Comparison of ENCODE assay signal across 8 cellular contexts in the genomic region with DNA sequence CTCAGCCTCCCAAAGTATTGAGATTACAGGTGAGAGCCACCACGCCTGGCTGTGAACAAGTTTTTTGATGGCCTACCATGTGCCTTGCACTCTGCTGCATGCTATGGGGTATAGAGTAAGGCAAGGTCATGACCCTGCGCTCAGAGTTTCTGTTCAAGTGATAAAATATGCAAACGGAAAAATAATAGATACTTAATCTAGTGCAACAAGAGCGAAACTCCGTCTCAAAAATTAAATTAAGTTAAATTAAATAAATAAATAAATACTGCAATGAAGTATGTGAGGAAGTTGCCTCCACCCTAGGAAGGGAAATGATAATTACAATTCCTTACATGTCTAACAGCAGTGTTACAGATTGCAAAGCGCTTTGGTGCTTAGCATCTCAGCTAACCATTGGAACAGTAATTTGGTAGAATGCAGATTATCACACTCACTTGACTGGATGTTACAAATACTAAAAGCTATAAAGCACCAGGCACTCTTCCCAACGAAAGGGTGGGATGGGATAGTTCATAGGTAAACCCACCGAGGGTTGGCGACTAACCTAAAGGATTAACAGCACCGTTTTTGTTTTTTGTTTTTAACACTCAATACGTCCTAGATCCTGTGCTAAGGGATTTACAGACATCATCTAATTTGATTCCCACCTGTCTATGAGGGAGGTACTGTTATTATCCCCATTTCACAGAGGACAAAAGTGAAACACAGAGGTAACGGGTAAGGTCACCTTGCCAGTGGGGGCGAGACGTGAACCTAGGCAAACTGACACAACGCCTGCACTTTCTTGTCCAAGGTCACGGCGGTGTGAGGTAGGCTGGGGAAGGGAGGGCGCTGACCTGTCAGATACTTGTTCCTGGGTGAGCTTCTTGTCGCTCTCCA. TPM values are rescaled to one million over a fixed set of nuclear protein-coding genes. Genes with fewer than 3 reads are reported as not detected.
DNase-seq lines count a peak whose midpoint lies in the region; FAIRE-seq and TF ChIP-seq lines count a peak whose summit lies in the region.
"Had no signal": no experiment of that assay in that cellular context is flagged by ENCODE, and none has a peak within 500 bp of the region (broad histone marks: within the 10 kb centered on the region; RNA-seq: fewer than 3 reads in every experiment).

No MANE protein-coding gene starts in this region.

- H3K27ac Mint-ChIP-seq in activated T-helper 2 cell treated with anti-CD3 and anti-CD28 coated beads, Interferon-gamma antibody, Interleukin-2, Interleukin-4, amounts not matched to agents 10 μg/mL and 5 μg/mL and 100 μg/mL, durations not matched to agents 14 hours and 24 hours and 36 hours: peak overlapping the region; percentile 99

- peaks cover 25% of the 10 kb centered on the region for H3K4me1 Mint-ChIP-seq in activated T-helper 2 cell treated with anti-CD3 and anti-CD28 coated beads, Interferon-gamma antibody, Interleukin-2, Interleukin-4, amounts not matched to agents 10 μg/mL and 5 μg/mL and 100 μg/mL, durations not matched to agents 14 hours and 24 hours and 36 hours (ENCODE audit: low read depth)

- H3K27me3 ChIP-seq in stomach smooth muscle (ENCODE audit: control insufficient read depth in 1 of 2, insufficient read depth in 2 of 2, low read length in 2 of 2): no peaks in the 10 kb centered on the region

- H3K27ac ChIP-seq in stomach smooth muscle (ENCODE audit: low read length): peak overlapping the region; percentile 64

- H3K9ac ChIP-seq in stomach smooth muscle (ENCODE audit: low read length in 2 of 2): peak overlapping the region; percentile 85 to 97

- H3K9me3 ChIP-seq in iPS-18c (ENCODE audit: control insufficient read depth, insufficient read depth, low read length) (no peaks in the 10 kb centered on the region), stomach smooth muscle (ENCODE audit: control insufficient read depth in 2 of 2, low read length in 2 of 2) (no peaks in the 10 kb centered on the region)

- no peaks in the 10 kb centered on the region for H3K9me3 Mint-ChIP-seq in activated T-helper 2 cell treated with anti-CD3 and anti-CD28 coated beads, Interferon-gamma antibody, Interleukin-2, Interleukin-4, amounts not matched to agents 10 μg/mL and 5 μg/mL and 100 μg/mL, durations not matched to agents 14 hours and 24 hours and 36 hours

- peaks cover 19 to 26% of the 10 kb centered on the region in 2 donors for H3K36me3 ChIP-seq in stomach smooth muscle (ENCODE audit: control insufficient read depth in 2 of 2, insufficient read depth in 2 of 2, low read length in 2 of 2)

- TF ChIP-seq POLR2A in GM12891 (IDR thresholded peaks at IDR 0.05; ENCODE audit: low read depth, low read length): no peak

- no peak for TF ChIP-seq CTCF in HFF-Myc (IDR thresholded peaks at IDR 0.05; ENCODE audit: low read depth, low read length, missing control alignments)

- H3K4me3 Mint-ChIP-seq in activated T-helper 2 cell treated with anti-CD3 and anti-CD28 coated beads, Interferon-gamma antibody, Interleukin-2, Interleukin-4, amounts not matched to agents 10 μg/mL and 5 μg/mL and 100 μg/mL, durations not matched to agents 14 hours and 24 hours and 36 hours (ENCODE audit: low read depth): peak overlapping the region; percentile 98

- FAIRE-seq in GM12891 (lab: Jason Lieb, UNC): no peak

- no peaks in the 10 kb centered on the region for H3K27me3 Mint-ChIP-seq in activated T-helper 2 cell treated with anti-CD3 and anti-CD28 coated beads, Interferon-gamma antibody, Interleukin-2, Interleukin-4, amounts not matched to agents 10 μg/mL and 5 μg/mL and 100 μg/mL, durations not matched to agents 14 hours and 24 hours and 36 hours (ENCODE audit: low read depth)

- DNase-seq in HFF-Myc (ENCODE audit: extremely low read depth, low read depth) (no peak), cerebellar cortex (ENCODE audit: low spot score) (no peak), DMS 273 treated with DMSO at 0.1 percent for 48 hours (lab: John Stamatoyannopoulos, UW) (no peak), GM12891 (ENCODE audit: insufficient read length, low spot score) (no peak)
- DNase-seq in activated T-helper 2 cell treated with anti-CD3 and anti-CD28 coated beads, Interferon-gamma antibody, Interleukin-2, Interleukin-4, amounts not matched to agents 10 μg/mL and 5 μg/mL and 100 μg/mL, durations not matched to agents 14 hours and 24 hours and 36 hours (ENCODE audit: low spot score): no peak
- DNase-seq: NCI-H1694 had no signal

- intact Hi-C loops in activated T-helper 2 cell treated with anti-CD3 and anti-CD28 coated beads, Interferon-gamma antibody, Interleukin-2, Interleukin-4, amounts not matched to agents 10 μg/mL and 5 μg/mL and 100 μg/mL, durations not matched to agents 14 hours and 24 hours and 36 hours (cut with micrococcal nuclease): loop anchor here (1.0 to 5.0 kb wide), 6 partner anchors 7 to 297 kb away; partner anchors contain the start of genes BRK1, CRELD1 and TATDN2

- H3K36me3 Mint-ChIP-seq in activated T-helper 2 cell treated with anti-CD3 and anti-CD28 coated beads, Interferon-gamma antibody, Interleukin-2, Interleukin-4, amounts not matched to agents 10 μg/mL and 5 μg/mL and 100 μg/mL, durations not matched to agents 14 hours and 24 hours and 36 hours (ENCODE audit: low read depth): peaks cover 40% of the 10 kb centered on the region

- H3K4me3 ChIP-seq in HFF-Myc (replicated peaks; ENCODE audit: low read depth, low read length) (peak overlapping the region; percentile 89), iPS-18c (ENCODE audit: insufficient read depth, low read depth, low read length) (peak overlapping the region; percentile 81), stomach smooth muscle (ENCODE audit: low read length in 2 of 2) (peak overlapping the region; percentile 99)

- H3K4me1 ChIP-seq in stomach smooth muscle (ENCODE audit: control insufficient read depth, insufficient read depth, low read length): peaks cover 17% of the 10 kb centered on the region

TF ChIP-seq in GM12891, 5 proteins besides CTCF, POLR2A, EP300 and RAD21:
- TF ChIP-seq POU2F2 (IDR thresholded peaks at IDR 0.05; ENCODE audit: low read depth, low read length) (no peak), TAF1 (IDR thresholded peaks at IDR 0.05; ENCODE audit: low read depth, low read length) (no peak), PAX5 (IDR thresholded peaks at IDR 0.05; ENCODE audit: insufficient read depth, low read length, severe bottlenecking) (no peak), POLR2AphosphoS5 (IDR thresholded peaks at IDR 0.05; ENCODE audit: low read depth, low read length) (no peak)

RNA-seq across cellular contexts. Expression of gene FANCD2, which starts 0.8 kb away (rescaled TPM):
- 54.4 and 55.1 TPM in 2 replicates for total RNA-seq in activated T-helper 2 cell treated with anti-CD3 and anti-CD28 coated beads, Interferon-gamma antibody, Interleukin-2, Interleukin-4, amounts not matched to agents 10 μg/mL and 5 μg/mL and 100 μg/mL, durations not matched to agents 14 hours and 24 hours and 36 hours
- polyA plus RNA-seq in GM12891 (2012; ENCODE audit: low read depth, missing spikeins): 30.6 TPM

RNA-seq across cellular contexts. Expression of gene EMC3, which starts 38.8 kb away (rescaled TPM):
- total RNA-seq in activated T-helper 2 cell treated with anti-CD3 and anti-CD28 coated beads, Interferon-gamma antibody, Interleukin-2, Interleukin-4, amounts not matched to agents 10 μg/mL and 5 μg/mL and 100 μg/mL, durations not matched to agents 14 hours and 24 hours and 36 hours: 35.9 and 43.5 TPM in 2 replicates
- polyA plus RNA-seq in GM12891 (2012; ENCODE audit: low read depth, missing spikeins): 50.7 TPM
